1 cellular context compared by ENCODE assay signal in the genomic region with DNA sequence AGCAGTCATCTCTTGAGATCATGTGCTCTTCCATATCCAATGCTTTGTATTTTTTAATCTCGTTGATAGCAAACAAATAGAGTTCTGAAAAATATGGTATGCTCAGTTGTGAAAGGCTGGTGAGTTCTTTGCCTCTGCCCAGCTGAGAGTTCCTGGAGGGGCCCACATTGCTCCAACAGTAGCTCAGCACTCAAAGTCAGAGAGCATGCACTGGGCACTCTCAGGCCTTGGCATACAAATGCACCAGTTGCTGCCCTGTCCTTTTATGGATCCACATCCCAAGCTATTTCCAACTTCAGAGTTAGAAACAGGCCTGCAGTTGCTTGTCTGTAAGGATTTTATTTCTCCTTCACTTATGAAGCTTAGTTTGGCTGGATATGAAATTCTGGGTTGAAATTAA.
TF ChIP-seq lines count a peak whose summit lies in the region.

No MANE protein-coding gene starts in this region.

TF ChIP-seq in GM23338, 12 proteins besides CTCF, POLR2A, EP300 and RAD21 (continued from another document):
- TF ChIP-seq, protein P1, sequence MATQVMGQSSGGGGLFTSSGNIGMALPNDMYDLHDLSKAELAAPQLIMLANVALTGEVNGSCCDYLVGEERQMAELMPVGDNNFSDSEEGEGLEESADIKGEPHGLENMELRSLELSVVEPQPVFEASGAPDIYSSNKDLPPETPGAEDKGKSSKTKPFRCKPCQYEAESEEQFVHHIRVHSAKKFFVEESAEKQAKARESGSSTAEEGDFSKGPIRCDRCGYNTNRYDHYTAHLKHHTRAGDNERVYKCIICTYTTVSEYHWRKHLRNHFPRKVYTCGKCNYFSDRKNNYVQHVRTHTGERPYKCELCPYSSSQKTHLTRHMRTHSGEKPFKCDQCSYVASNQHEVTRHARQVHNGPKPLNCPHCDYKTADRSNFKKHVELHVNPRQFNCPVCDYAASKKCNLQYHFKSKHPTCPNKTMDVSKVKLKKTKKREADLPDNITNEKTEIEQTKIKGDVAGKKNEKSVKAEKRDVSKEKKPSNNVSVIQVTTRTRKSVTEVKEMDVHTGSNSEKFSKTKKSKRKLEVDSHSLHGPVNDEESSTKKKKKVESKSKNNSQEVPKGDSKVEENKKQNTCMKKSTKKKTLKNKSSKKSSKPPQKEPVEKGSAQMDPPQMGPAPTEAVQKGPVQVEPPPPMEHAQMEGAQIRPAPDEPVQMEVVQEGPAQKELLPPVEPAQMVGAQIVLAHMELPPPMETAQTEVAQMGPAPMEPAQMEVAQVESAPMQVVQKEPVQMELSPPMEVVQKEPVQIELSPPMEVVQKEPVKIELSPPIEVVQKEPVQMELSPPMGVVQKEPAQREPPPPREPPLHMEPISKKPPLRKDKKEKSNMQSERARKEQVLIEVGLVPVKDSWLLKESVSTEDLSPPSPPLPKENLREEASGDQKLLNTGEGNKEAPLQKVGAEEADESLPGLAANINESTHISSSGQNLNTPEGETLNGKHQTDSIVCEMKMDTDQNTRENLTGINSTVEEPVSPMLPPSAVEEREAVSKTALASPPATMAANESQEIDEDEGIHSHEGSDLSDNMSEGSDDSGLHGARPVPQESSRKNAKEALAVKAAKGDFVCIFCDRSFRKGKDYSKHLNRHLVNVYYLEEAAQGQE (IDR thresholded peaks at IDR 0.05; ENCODE audit: unreplicated experiment) = no peak
- TF ChIP-seq EZH2 (IDR thresholded peaks at IDR 0.05; ENCODE audit: low read depth, unreplicated experiment) (no peak), ZNF114 (CRISPR knock-in tag; IDR thresholded peaks at IDR 0.05) (no peak)
TF ChIP-seq in GM23338: peak in this region for 0.
